In genomic region chr5:176849611-176850227, GRCh38 we compare ENCODE assay signal across 22 cellular contexts. TPM values are rescaled to one million over a fixed set of nuclear protein-coding genes. Genes with fewer than 3 reads are reported as not detected.
"Had no signal": no experiment of that assay in that cellular context is flagged by ENCODE, and none has a peak within 500 bp of the region (broad histone marks: within the 10 kb centered on the region; RNA-seq: fewer than 3 reads in every experiment).

No MANE protein-coding gene starts in this region.

- ATAC-seq: K562 had no signal

- H3K4me3 ChIP-seq: K562 had no signal

- H3K9me3 ChIP-seq: SK-N-SH had no signal

- H3K27ac ChIP-seq: KMS-11, RWPE1 had no signal

- H3K9ac ChIP-seq: KMS-11, SK-N-SH had no signal

- H3K4me2 ChIP-seq: KMS-11, SK-N-SH had no signal

- DNase-seq: Kasumi-1, MM.1S, NCI-H1092 treated with DMSO at 0.1 percent for 48 hours, NCI-H1436 treated with DMSO at 0.1 percent for 48 hours, NCI-H187, NCI-H2029, NCI-H2081 treated with DMSO at 0.1 percent for 48 hours, NCI-H2171, NCI-H226, NCI-H446, NCI-H510A, NCI-H524 treated with DMSO at 0.1 percent for 48 hours, NCI-H69, NCI-H774, SK-N-SH had no signal

RNA-seq across cellular contexts. Expression of gene UNC5A, which starts 39.4 kb away (rescaled TPM):
- total RNA-seq: K562; SK-MEL-5; T-helper 1 cell treated with Interleukin-12 subunit alpha and Interleukin-12 subunit beta and Interleukin-4 antibody, amounts not matched to agents 30 ng/mL and 1 ng/mL, for 36 hours had no signal
- polyA plus RNA-seq: K562 had no signal

RNA-seq across cellular contexts. Expression of gene HK3, which starts 49.4 kb away (rescaled TPM):
- total RNA-seq: HT-29, M059J, SK-MEL-5 had no signal
- polyA plus RNA-seq: K562 had no signal
